ENCODE assay signal across 1 cellular context in the genomic region with DNA sequence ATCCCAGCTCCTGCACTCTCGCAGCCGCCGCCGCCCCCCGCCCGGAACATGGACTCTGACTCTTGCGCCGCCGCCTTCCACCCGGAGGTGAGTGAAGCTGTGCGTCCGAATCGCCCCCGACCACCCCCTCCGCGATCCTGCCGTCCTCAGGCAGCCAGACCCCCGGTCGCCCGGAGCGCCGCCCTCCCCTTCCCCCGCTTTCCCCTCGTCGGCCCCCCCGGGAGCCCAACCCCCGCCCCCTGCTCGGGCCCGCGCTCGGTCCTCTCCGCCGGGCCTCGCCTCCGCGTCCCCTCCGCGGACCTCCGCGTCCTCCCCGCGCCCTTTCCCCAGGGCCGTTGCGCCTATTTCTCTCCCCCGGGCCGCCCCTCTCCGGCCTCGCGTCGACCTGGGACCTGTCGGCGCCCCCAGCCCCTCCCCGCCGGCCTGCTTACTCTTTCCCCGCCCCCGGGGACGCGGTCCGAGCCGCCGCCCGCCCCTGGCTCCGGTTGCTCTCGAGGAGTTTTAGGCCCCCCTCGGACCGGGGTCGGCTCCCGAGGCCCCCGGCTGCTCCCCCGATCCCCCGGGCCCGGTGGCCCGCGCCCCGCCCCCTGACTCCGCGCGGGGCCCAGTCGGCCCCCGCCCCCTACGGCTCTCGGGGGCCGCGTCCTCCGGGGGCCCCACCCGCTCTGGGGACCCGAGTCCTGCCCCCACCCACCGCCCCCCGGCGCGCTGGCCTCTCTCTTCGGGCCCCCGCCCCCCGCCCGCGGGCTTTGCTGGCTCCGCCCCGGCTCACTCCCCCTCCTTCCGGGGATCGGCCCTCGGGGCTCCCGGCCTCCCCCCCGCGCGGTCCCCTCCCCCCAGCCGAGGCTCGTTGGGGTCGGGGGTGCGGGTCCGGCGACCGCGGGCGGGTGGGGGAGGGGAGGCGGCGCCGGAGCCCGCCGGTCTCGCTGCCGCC.
TF ChIP-seq lines count a peak whose summit lies in the region.

No MANE protein-coding gene starts in this region.

TF ChIP-seq in neural cell, 6 proteins besides CTCF, POLR2A, EP300 and RAD21 (continued from another document):
- TF ChIP-seq, protein P1, sequence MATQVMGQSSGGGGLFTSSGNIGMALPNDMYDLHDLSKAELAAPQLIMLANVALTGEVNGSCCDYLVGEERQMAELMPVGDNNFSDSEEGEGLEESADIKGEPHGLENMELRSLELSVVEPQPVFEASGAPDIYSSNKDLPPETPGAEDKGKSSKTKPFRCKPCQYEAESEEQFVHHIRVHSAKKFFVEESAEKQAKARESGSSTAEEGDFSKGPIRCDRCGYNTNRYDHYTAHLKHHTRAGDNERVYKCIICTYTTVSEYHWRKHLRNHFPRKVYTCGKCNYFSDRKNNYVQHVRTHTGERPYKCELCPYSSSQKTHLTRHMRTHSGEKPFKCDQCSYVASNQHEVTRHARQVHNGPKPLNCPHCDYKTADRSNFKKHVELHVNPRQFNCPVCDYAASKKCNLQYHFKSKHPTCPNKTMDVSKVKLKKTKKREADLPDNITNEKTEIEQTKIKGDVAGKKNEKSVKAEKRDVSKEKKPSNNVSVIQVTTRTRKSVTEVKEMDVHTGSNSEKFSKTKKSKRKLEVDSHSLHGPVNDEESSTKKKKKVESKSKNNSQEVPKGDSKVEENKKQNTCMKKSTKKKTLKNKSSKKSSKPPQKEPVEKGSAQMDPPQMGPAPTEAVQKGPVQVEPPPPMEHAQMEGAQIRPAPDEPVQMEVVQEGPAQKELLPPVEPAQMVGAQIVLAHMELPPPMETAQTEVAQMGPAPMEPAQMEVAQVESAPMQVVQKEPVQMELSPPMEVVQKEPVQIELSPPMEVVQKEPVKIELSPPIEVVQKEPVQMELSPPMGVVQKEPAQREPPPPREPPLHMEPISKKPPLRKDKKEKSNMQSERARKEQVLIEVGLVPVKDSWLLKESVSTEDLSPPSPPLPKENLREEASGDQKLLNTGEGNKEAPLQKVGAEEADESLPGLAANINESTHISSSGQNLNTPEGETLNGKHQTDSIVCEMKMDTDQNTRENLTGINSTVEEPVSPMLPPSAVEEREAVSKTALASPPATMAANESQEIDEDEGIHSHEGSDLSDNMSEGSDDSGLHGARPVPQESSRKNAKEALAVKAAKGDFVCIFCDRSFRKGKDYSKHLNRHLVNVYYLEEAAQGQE (IDR thresholded peaks at IDR 0.05; ENCODE audit: borderline replicate concordance), result no peak
